In the genomic region with DNA sequence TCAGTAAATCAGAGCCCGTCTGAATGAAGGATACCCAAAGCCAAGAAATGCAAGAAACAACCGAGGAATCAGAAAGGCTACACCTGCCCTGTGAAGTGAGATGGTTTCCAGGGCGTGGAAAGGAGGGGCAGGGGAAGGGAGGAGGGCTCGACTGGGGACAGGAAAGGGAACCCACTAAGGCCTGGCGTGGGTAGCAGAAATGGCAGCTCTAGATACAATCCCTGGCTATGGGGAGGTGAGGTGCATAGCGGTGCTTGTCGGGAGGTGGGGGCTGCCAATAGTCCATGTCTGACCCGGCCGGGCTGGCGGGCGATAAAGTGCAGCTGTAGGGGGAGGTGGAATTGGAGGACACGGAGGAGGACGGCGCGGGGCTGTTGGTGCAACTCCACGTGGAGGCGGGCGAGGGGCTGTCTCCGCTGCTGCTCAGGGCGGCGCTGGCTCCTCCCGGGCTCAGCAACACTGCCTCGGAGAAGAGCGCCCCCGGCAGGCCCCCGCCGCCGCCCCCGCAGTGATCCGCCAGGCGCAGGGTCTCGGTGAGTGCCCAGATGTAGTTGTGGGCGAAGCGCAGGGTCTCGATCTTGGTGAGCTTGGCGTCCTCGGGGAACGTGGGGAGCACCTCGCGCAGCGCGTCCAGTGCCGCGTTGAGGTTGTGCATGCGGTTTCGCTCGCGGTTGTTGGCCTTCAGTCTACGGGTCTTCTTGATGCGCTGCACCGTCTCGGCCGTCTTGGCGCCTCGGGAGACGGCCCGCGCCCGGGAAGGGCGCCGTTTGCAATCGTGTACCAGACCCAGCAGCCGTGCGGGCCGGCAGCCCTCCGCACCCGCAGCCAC, we compare ENCODE assay signal across 9 cellular contexts. TPM values are rescaled to one million over a fixed set of nuclear protein-coding genes. Genes with fewer than 3 reads are reported as not detected.
DNase-seq lines count a peak whose midpoint lies in the region; ATAC-seq and TF ChIP-seq lines count a peak whose summit lies in the region.
"Had no signal": no experiment of that assay in that cellular context is flagged by ENCODE, and none has a peak within 500 bp of the region (broad histone marks: within the 10 kb centered on the region; RNA-seq: fewer than 3 reads in every experiment).

No MANE protein-coding gene starts in this region.

- H3K36me3 ChIP-seq in PC-9 (ENCODE audit: low read depth), result no peaks in the 10 kb centered on the region
- no peaks in the 10 kb centered on the region for H3K36me3 ChIP-seq in esophagus squamous epithelium

- peaks cover 48% of the 10 kb centered on the region; the same call in 1 of the 2 replicates for H3K27me3 ChIP-seq in PC-9 (ENCODE audit: insufficient read depth, low read depth)
- H3K27me3 ChIP-seq in esophagus squamous epithelium, result peaks cover 29 to 100% (median 65%) of the 10 kb centered on the region in 4 donors

- peak overlapping the region; percentile 97 for H3K4me3 Mint-ChIP-seq in activated naive CD4-positive, alpha-beta T cell treated with anti-CD3 and anti-CD28 coated beads, Interleukin-2, amount 50 U/mL, for 24 hours

- TF ChIP-seq POLR2A in esophagus squamous epithelium (IDR thresholded peaks at IDR 0.05), result no peak

- H3K4me1 Mint-ChIP-seq in activated naive CD4-positive, alpha-beta T cell treated with anti-CD3 and anti-CD28 coated beads, Interleukin-2, amount 50 U/mL, for 24 hours, result peaks cover 60% of the 10 kb centered on the region

- peaks cover 4% of the 10 kb centered on the region for H3K36me3 Mint-ChIP-seq in activated naive CD4-positive, alpha-beta T cell treated with anti-CD3 and anti-CD28 coated beads, Interleukin-2, amount 50 U/mL, for 24 hours

- ATAC-seq in HG02642 (IDR thresholded peaks at IDR 0.05; ENCODE audit: poor library complexity, unreplicated experiment) (peak; percentile 20), HG03378 (IDR thresholded peaks at IDR 0.05; ENCODE audit: unreplicated experiment) (no peak)

- peak overlapping the region; percentile 96 for H3K4me2 ChIP-seq in PC-9

- peaks cover 12% of the 10 kb centered on the region for H3K9me3 Mint-ChIP-seq in activated naive CD4-positive, alpha-beta T cell treated with anti-CD3 and anti-CD28 coated beads, Interleukin-2, amount 50 U/mL, for 24 hours

- TF ChIP-seq CTCF in PC-9 (conservative IDR thresholded peaks at IDR 0.05) (no peak), esophagus squamous epithelium (IDR thresholded peaks at IDR 0.05) (no peak)

- WGBS in esophagus squamous epithelium, 2 donors, result 4 to 5% methylated on average over 24 to 30 of the region's 67 CpGs

- H4K20me1 ChIP-seq in PC-9 (ENCODE audit: insufficient read depth), result no peaks in the 10 kb centered on the region

- POLR2A ChIA-PET in PC-9 (lab: Charles Lee; ENCODE audit: unreplicated experiment), result no interaction called here

- no TSS peak for BruUV-seq in PC-9 (replicated peaks; lab: Mats Ljungman, UMichigan)

- H3K4me3 ChIP-seq in PC-9 (peak overlapping the region; percentile 85; the same call in 1 of the 2 replicates), esophagus squamous epithelium (peak overlapping the region; percentile 34 to 79 (median 50))

- H3K27ac Mint-ChIP-seq in activated naive CD4-positive, alpha-beta T cell treated with anti-CD3 and anti-CD28 coated beads, Interleukin-2, amount 50 U/mL, for 24 hours, result peak overlapping the region; percentile 77

- H3K27ac ChIP-seq in PC-9, result no peak overlapping the region
- no peak overlapping the region for H3K27ac ChIP-seq in esophagus squamous epithelium

- DNase-seq in activated naive CD4-positive, alpha-beta T cell treated with Interleukin-2 at 50 U/mL for 16 hours, result no peak
- DNase-seq in PC-9 (no peak), esophagus squamous epithelium (lab: John Stamatoyannopoulos, UW) (no peak), retina (peak; percentile 78), DMS153 treated with DMSO at 0.1 percent for 48 hours (lab: John Stamatoyannopoulos, UW; ENCODE audit: unreplicated experiment) (no peak)
- DNase-seq: left cardiac atrium had no signal

- CTCF ChIA-PET in PC-9 (lab: Charles Lee), result no interaction called here

- H3K4me1 ChIP-seq in PC-9 (replicated peaks; ENCODE audit: insufficient read depth) (no peaks in the 10 kb centered on the region), esophagus squamous epithelium (peaks cover 36 to 62% (median 43%) of the 10 kb centered on the region in 3 donors)

- H3K9me2 ChIP-seq in PC-9 (ENCODE audit: insufficient read depth), result no peaks in the 10 kb centered on the region

- no peaks in the 10 kb centered on the region for H3F3A ChIP-seq in PC-9 (ENCODE audit: insufficient read depth, low read depth)

- H3K79me2 ChIP-seq in PC-9 (ENCODE audit: low read depth), result no peaks in the 10 kb centered on the region

- H3K9me3 ChIP-seq in PC-9 (ENCODE audit: insufficient read depth, low read depth), result no peaks in the 10 kb centered on the region
- H3K9me3 ChIP-seq in esophagus squamous epithelium, result peaks cover 0 to 3% (median 0%) of the 10 kb centered on the region in 3 donors

- peaks cover 80% of the 10 kb centered on the region for H3K27me3 Mint-ChIP-seq in activated naive CD4-positive, alpha-beta T cell treated with anti-CD3 and anti-CD28 coated beads, Interleukin-2, amount 50 U/mL, for 24 hours

- peak overlapping the region; percentile 90; the same call in 1 of the 2 replicates for H2AFZ ChIP-seq in PC-9

- intact Hi-C loops in PC-9 (cut with micrococcal nuclease; ENCODE audit: unreplicated experiment), result no loop called here
- intact Hi-C loops in esophagus squamous epithelium (cut with DNase I), result no loop called here

RNA-seq across cellular contexts. Expression of a gene that starts 1.3 kb away (rescaled TPM):
- total RNA-seq in PC-9 (2021) (not detected in 2 replicates), esophagus squamous epithelium (not detected)
- total RNA-seq: left cardiac atrium had no signal
